In the genomic region with DNA sequence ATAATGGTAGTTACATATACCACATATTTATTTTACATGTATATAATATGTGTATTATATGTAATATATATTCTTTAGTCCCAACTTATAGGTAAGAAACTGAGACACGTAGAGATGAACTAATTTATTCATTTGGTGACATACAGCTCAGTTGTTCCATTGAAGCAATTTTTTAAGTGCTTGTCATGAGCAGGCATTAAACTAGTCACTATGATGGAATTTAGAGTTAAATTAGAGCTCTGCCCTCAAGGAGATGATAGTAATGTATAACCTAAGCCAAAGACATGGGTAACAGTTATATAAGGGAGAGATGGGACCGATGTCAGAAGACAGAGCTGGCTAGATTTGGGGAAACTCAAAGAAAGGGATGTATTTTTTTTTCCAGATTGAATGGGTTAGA, we compare ENCODE assay signal across 16 cellular contexts.
A peak's percentile ranks its signal among the peaks of the same experiment; 100 is the strongest.
DNase-seq lines count a peak whose midpoint lies in the region; TF ChIP-seq lines count a peak whose summit lies in the region.
"Had no signal": no experiment of that assay in that cellular context is flagged by ENCODE, and none has a peak within 500 bp of the region (broad histone marks: within the 10 kb centered on the region; RNA-seq: fewer than 3 reads in every experiment).

No MANE protein-coding gene starts in this region.

- no peak overlapping the region for H3K4me3 ChIP-seq in fibroblast of mammary gland (ENCODE audit: control insufficient read depth, low read depth, low read length)
- H3K4me3 ChIP-seq: Peyer's patch, SJCRH30 had no signal

- no peak for TF ChIP-seq CTCF in fibroblast of mammary gland (conservative IDR thresholded peaks at IDR 0.05; ENCODE audit: control insufficient read depth, insufficient read depth, low read depth, low read length)

- DNase-seq in HCEC 1CT, result peak; percentile 78
- DNase-seq in RPMI7951 (ENCODE audit: low read depth), result peak; percentile 43
- peak; percentile 18 for DNase-seq in fibroblast of mammary gland (ENCODE audit: low read depth)
- DNase-seq in renal cortical epithelial cell (ENCODE audit: low read depth), result peak; percentile 13
- no peak for DNase-seq in glomerular visceral epithelial cell (ENCODE audit: extremely low spot score)
- no peak for DNase-seq in NCI-H524 (lab: John Stamatoyannopoulos, UW)
- DNase-seq in activated effector memory CD4-positive, alpha-beta T cell treated with Interleukin-2 at 50 U/mL for 16 hours, result no peak
- DNase-seq: C1 segment of cervical spinal cord, COR-L47, DMS153, NCI-H1092, NCI-H446 treated with DMSO at 0.1 percent for 48 hours, NCI-H82, Peyer's patch, SJCRH30, T-helper 1 cell had no signal

Comparison
In these comparisons a context has a peak if more than half of its experiments do, and no peak if none do; other contexts are left out.
1. DNase-seq: peak in HCEC 1CT (single experiment), RPMI7951 (single experiment), fibroblast of mammary gland (single experiment) and renal cortical epithelial cell (single experiment); none in glomerular visceral epithelial cell (single experiment), NCI-H524 (0 of 2) and activated effector memory CD4-positive, alpha-beta T cell treated with Interleukin-2 at 50 U/mL for 16 hours (single experiment).